ENCODE assay signal across 8 cellular contexts in the genomic region with DNA sequence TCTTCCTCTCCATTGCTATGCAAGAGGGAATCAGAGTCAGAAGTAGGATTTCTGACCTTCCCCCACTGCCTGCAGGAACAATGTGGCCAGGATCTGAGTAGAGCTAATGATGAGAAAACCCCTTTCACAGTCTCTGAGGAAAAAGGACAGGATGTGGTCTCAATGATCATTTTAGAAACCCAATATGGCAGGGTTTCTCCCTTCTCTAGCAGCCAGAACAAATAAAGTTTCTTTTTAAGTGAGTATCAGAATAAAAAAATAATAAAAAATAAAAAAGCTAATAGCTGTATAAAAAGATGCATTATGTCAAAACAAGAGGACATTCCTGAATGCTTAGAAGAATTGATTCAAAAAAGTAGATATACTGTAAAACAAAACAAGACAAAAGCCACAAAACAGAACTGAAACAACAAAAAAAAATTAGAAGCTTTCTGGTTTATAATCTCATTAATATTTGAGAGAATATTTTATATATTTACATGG.
DNase-seq lines count a peak whose midpoint lies in the region; ATAC-seq, FAIRE-seq and TF ChIP-seq lines count a peak whose summit lies in the region.

No MANE protein-coding gene starts in this region.

- POLR2A ChIA-PET in H1 (lab: Charles Lee; ENCODE audit: partially characterized antibody) (no interaction called here), HepG2 (lab: Yijun Ruan, JAX) (no interaction called here)

- no peak overlapping the region for H2BK20ac ChIP-seq in H1 (ENCODE audit: low read length)

- H3K27me3 ChIP-seq in H1 (replicated peaks in 1 of 4; ENCODE audit: control insufficient read depth in 3 of 4, extremely low read depth in 1 of 4, insufficient read depth in 3 of 4, low read length in 3 of 4), result no peaks in the 10 kb centered on the region
- H3K27me3 ChIP-seq in stomach, result no peaks in the 10 kb centered on the region
- H3K27me3 ChIP-seq in HepG2 (ENCODE audit: control insufficient read depth in 1 of 2, insufficient read depth in 2 of 2, low read length in 2 of 2), result no peaks in the 10 kb centered on the region

- FAIRE-seq in H1 (lab: Jason Lieb, UNC) (no peak), HepG2 (lab: Jason Lieb, UNC) (no peak)

- TF ChIP-seq CTCF in H1 (IDR thresholded peaks at IDR 0.05; ENCODE audit: control extremely low read depth in 1 of 3, insufficient read depth in 1 of 3, low read depth in 1 of 3, low read length in 3 of 3), result no peak
- no peak for TF ChIP-seq CTCF in stomach (IDR thresholded peaks at IDR 0.05)
- no peak for TF ChIP-seq CTCF in HepG2 (CRISPR knock-in tag; IDR thresholded peaks at IDR 0.05)

- CTCF ChIA-PET in H1 (lab: Charles Lee; ENCODE audit: partially characterized antibody) (interaction anchor here (0.6 to 0.7 kb wide), 3 partner anchors 11 to 111 kb away, joined by 3 read pairs; no protein-coding TSS in a partner anchor), HepG2 (lab: Yijun Ruan, JAX; ENCODE audit: low intra/inter-chr PET ratio, low total read pairs) (no interaction called here)

- TF ChIP-seq RAD21 in H1 (IDR thresholded peaks at IDR 0.05 in 1 of 2, conservative IDR thresholded peaks at IDR 0.05 in 1 of 2; ENCODE audit: low read depth in 2 of 2, low read length in 2 of 2) (no peak), HepG2 (CRISPR knock-in tag; IDR thresholded peaks at IDR 0.05) (no peak)

- H3K14ac ChIP-seq in H1 (ENCODE audit: insufficient read length), result no peak overlapping the region

- H3K23ac ChIP-seq in H1 (ENCODE audit: insufficient read length), result no peak overlapping the region

- no peak overlapping the region for H2BK12ac ChIP-seq in H1 (ENCODE audit: low read depth, low read length)

- no peak overlapping the region for H2AK5ac ChIP-seq in H1 (ENCODE audit: low read depth, low read length)

- no peak overlapping the region for H2BK15ac ChIP-seq in H1 (ENCODE audit: low read length)

- H3K4ac ChIP-seq in H1 (replicated peaks; ENCODE audit: insufficient read length, low read depth, low read length), result no peak overlapping the region

- no peak overlapping the region for H2BK5ac ChIP-seq in H1 (ENCODE audit: low read depth, low read length)

- intact Hi-C loops in stomach (cut with DNase I; ENCODE audit: low total_unique reads), result no loop called here
- intact Hi-C loops in HepG2 (cut with micrococcal nuclease; ENCODE audit: unreplicated experiment), result no loop called here

- H3K9ac ChIP-seq in H1 (replicated peaks in 1 of 4; ENCODE audit: extremely low read depth in 1 of 4, low read depth in 3 of 4, low read length in 3 of 4) (no peak overlapping the region), HepG2 (ENCODE audit: insufficient read depth, low read depth, low read length) (no peak overlapping the region)

- no peaks in the 10 kb centered on the region for H3K23me2 ChIP-seq in H1 (ENCODE audit: low read depth, low read length)

- H3K18ac ChIP-seq in H1 (ENCODE audit: extremely low read depth, low read length), result no peak overlapping the region

- in situ Hi-C loops in HepG2 (cut with HindIII; ENCODE audit: extremely low pct_ligation_motif_present, low pct_unique_long_range_greater_than_20kb), result no loop called here

- 0 out of 2 replicates have a peak overlapping the region, but pooled peaks have one; percentile 42 for H2AFZ ChIP-seq in H1 (ENCODE audit: low read length)
- H2AFZ ChIP-seq in HepG2 (ENCODE audit: low read length), result no peak overlapping the region

- no peaks in the 10 kb centered on the region for H3K36me3 ChIP-seq in H1 (ENCODE audit: control insufficient read depth in 2 of 4, insufficient read depth in 4 of 4, low read length in 3 of 4)
- H3K36me3 ChIP-seq in stomach, result no peaks in the 10 kb centered on the region
- no peaks in the 10 kb centered on the region for H3K36me3 ChIP-seq in HepG2 (replicated peaks in 1 of 2; ENCODE audit: control insufficient read depth in 1 of 2, insufficient read depth in 2 of 2, low read length in 2 of 2)

- H4K8ac ChIP-seq in H1 (ENCODE audit: extremely low read depth, insufficient read depth, low read length), result no peak overlapping the region

- no peak overlapping the region for H3K56ac ChIP-seq in H1 (replicated peaks; ENCODE audit: insufficient read length, low read depth, low read length)

- no peak for TF ChIP-seq POLR2A in H1 (IDR thresholded peaks at IDR 0.05; ENCODE audit: control extremely low read depth in 1 of 2, low read depth in 2 of 2, low read length in 2 of 2)
- no peak for TF ChIP-seq POLR2A in stomach (IDR thresholded peaks at IDR 0.05)
- TF ChIP-seq POLR2A in HepG2 (IDR thresholded peaks at IDR 0.05; ENCODE audit: insufficient read depth in 1 of 2, low read depth in 2 of 2, low read length in 2 of 2), result no peak

- TF ChIP-seq EP300 in H1 (IDR thresholded peaks at IDR 0.05; ENCODE audit: borderline replicate concordance in 1 of 2, low read depth in 2 of 2, low read length in 2 of 2) (no peak), stomach (IDR thresholded peaks at IDR 0.05) (no peak), HepG2 (IDR thresholded peaks at IDR 0.05; ENCODE audit: low read depth in 2 of 2, low read length in 2 of 2) (no peak), HepG2 (CRISPR knock-in tag; IDR thresholded peaks at IDR 0.05; ENCODE audit: borderline replicate concordance) (no peak)

- H3K4me2 ChIP-seq in H1 (ENCODE audit: insufficient read depth in 1 of 2, low read depth in 2 of 2, low read length in 2 of 2), result no peak overlapping the region
- H3K4me2 ChIP-seq in HepG2 (ENCODE audit: low read depth, low read length), result no peak overlapping the region

- H3K27ac ChIP-seq in H1 (ENCODE audit: low read depth, low read length) (no peak overlapping the region), stomach (no peak overlapping the region), HepG2 (ENCODE audit: extremely low read length, insufficient read depth, low read length) (no peak overlapping the region)

- no peaks in the 10 kb centered on the region for H3K79me1 ChIP-seq in H1 (ENCODE audit: low read depth, low read length)

- no peak overlapping the region for H4K5ac ChIP-seq in H1 (ENCODE audit: insufficient read length, low read depth, low read length)

- H3K79me2 ChIP-seq in H1 (ENCODE audit: control insufficient read depth in 1 of 2, insufficient read depth in 2 of 2, low read length in 2 of 2) (no peaks in the 10 kb centered on the region), HepG2 (ENCODE audit: insufficient read depth, low read length) (no peaks in the 10 kb centered on the region)

- H4K20me1 ChIP-seq in H1 (replicated peaks in 1 of 2; ENCODE audit: control insufficient read depth in 1 of 2, insufficient read depth in 2 of 2, low read length in 2 of 2), result no peaks in the 10 kb centered on the region
- no peaks in the 10 kb centered on the region for H4K20me1 ChIP-seq in HepG2 (ENCODE audit: insufficient read depth, low read length)

- no peak for DNase-seq in H1 (ENCODE audit: low read depth in 1 of 2, low spot score in 2 of 2)
- DNase-seq in stomach, result no peak
- no peak for DNase-seq in NCI-H345 (lab: John Stamatoyannopoulos, UW)
- no peak for DNase-seq in HepG2 (ENCODE audit: low spot score)
- no peak for DNase-seq in stimulated activated CD4-positive, alpha-beta T cell treated with anti-CD3 and anti-CD28 coated beads, Interleukin-4, amount 100 ng/mL, for 4 hours

- H3K9me3 ChIP-seq in H1 (ENCODE audit: insufficient read depth in 2 of 2, low read depth in 1 of 2, low read length in 1 of 2) (no peaks in the 10 kb centered on the region), stomach (no peaks in the 10 kb centered on the region), HepG2 (ENCODE audit: low read length) (no peaks in the 10 kb centered on the region)

- H3K4me3 ChIP-seq in H1 (ENCODE audit: extremely low read depth in 1 of 4, insufficient read depth in 2 of 4, low read depth in 3 of 4, low read length in 4 of 4) (no peak overlapping the region), stomach (no peak overlapping the region), HepG2 (replicated peaks in 1 of 3; ENCODE audit: insufficient read depth in 1 of 3, low read depth in 2 of 3, low read length in 3 of 3) (no peak overlapping the region)

- H3K4me1 ChIP-seq in H1 (replicated peaks in 1 of 4; ENCODE audit: control insufficient read depth in 3 of 4, insufficient read depth in 4 of 4, low read length in 3 of 4) (peaks cover 0 to 3% (median 0%) of the 10 kb centered on the region in 4 experiments; a peak in 1 of 7 replicates), stomach (no peaks in the 10 kb centered on the region), HepG2 (ENCODE audit: insufficient read depth, low read length) (no peaks in the 10 kb centered on the region)

- no TSS peak for BruUV-seq in HepG2 (replicated peaks; lab: Mats Ljungman, UMichigan)

- ATAC-seq in GM18499 (IDR thresholded peaks at IDR 0.05; ENCODE audit: insufficient read depth, unreplicated experiment) (peak; percentile 97), GM21423 (IDR thresholded peaks at IDR 0.05; ENCODE audit: unreplicated experiment) (peak; percentile 100), HG03139 (IDR thresholded peaks at IDR 0.05; ENCODE audit: unreplicated experiment) (peak; percentile 100), HepG2 (no peak)

- no peak overlapping the region for H4K91ac ChIP-seq in H1 (replicated peaks; ENCODE audit: insufficient read length, low read length)

- no peak overlapping the region for H2BK120ac ChIP-seq in H1 (replicated peaks; ENCODE audit: low read depth, low read length)

TF ChIP-seq in H1, 55 proteins besides CTCF, POLR2A, EP300 and RAD21 (continues in another document):
- TF ChIP-seq TEAD4 (IDR thresholded peaks at IDR 0.05; ENCODE audit: low read depth, low read length) (no peak), RFX5 (IDR thresholded peaks at IDR 0.05; ENCODE audit: borderline replicate concordance, low read depth, low read length) (no peak), SP1 (IDR thresholded peaks at IDR 0.05; ENCODE audit: low read depth, low read length) (no peak), BACH1 (IDR thresholded peaks at IDR 0.05; ENCODE audit: low read length) (no peak), CBX8 (IDR thresholded peaks at IDR 0.05; ENCODE audit: borderline replicate concordance, low read depth, low read length) (no peak), TAF1 (IDR thresholded peaks at IDR 0.05; ENCODE audit: low read depth, low read length) (no peak), NANOG (IDR thresholded peaks at IDR 0.05; ENCODE audit: insufficient read depth, low read depth, low read length, poor library complexity, severe bottlenecking) (no peak), SIX5 (IDR thresholded peaks at IDR 0.05; ENCODE audit: low read depth, low read length) (no peak)

TF ChIP-seq in HepG2, 621 proteins besides CTCF, POLR2A, EP300 and RAD21 (continues in another document):
- TF ChIP-seq ZNF484 (CRISPR knock-in tag; IDR thresholded peaks at IDR 0.05; ENCODE audit: borderline replicate concordance, low read depth) (no peak), ASH2L (IDR thresholded peaks at IDR 0.05; ENCODE audit: insufficient read length, low read depth, low read length) (no peak), TRIM24 (CRISPR knock-in tag; IDR thresholded peaks at IDR 0.05) (no peak)
